ENCODE assay signal across 1 cellular context in the genomic region with DNA sequence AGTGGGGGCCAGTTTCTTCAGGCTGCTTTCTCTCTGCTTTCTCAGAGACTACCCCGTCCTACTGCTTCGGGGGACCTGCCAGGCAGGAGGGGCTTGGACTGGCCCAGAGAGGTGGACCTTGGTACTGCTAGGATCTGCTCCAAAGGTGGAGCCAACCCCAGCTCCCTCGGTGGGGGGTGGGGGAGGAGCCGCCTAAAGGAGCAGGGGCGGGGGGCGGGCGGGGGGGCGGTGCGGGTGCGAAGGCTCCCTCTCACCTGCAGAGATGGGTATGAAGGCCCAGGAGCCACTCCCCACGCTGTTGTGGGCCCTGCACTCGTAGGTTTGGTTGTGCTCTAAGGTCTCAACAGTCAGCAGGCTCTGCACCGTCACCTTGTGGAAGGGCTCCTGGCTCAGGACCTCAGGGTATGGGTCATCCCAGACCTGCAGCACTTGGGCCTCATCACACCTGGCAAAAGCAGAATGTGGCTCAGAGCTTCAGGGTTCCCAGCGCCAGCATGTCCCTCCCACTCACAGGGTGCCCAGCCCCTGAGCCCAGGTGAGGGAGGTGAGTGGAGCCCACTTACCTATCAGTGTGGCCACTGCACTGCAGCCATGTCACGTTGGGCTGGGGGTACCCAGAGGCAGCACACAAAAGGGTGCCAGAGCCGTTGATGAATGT.
TF ChIP-seq lines count a peak whose summit lies in the region.

No MANE protein-coding gene starts in this region.

TF ChIP-seq in GM23338, 12 proteins besides CTCF, POLR2A, EP300 and RAD21 (continued from another document):
- no peak for TF ChIP-seq ZNF462 (CRISPR knock-in tag; IDR thresholded peaks at IDR 0.05)
- no peak for TF ChIP-seq JUNB (IDR thresholded peaks at IDR 0.05; ENCODE audit: unreplicated experiment)
